In genomic region chr15:65877752-65878151, GRCh38 we compare ENCODE assay signal across 23 cellular contexts.
"Had no signal": no experiment of that assay in that cellular context is flagged by ENCODE, and none has a peak within 500 bp of the region (broad histone marks: within the 10 kb centered on the region; RNA-seq: fewer than 3 reads in every experiment).

No MANE protein-coding gene starts in this region.

- H3K27me3 Mint-ChIP-seq: activated CD8-positive, alpha-beta T cell treated with anti-CD3 and anti-CD28 coated beads for 36 hours; central memory CD8-positive, alpha-beta T cell; naive B cell had no signal

- H3K4me1 ChIP-seq: prostate gland had no signal

- H3K9me3 ChIP-seq: heart left ventricle, pancreas, prostate gland, upper lobe of left lung, vagina had no signal

- H3K27ac Mint-ChIP-seq: activated CD8-positive, alpha-beta T cell treated with anti-CD3 and anti-CD28 coated beads for 36 hours; activated T-helper 1 cell treated with anti-CD3 and anti-CD28 coated beads, Interleukin-12 subunit alpha, Interleukin-12 subunit beta, Interleukin-2, Interleukin-4 antibody, amounts not matched to agents 30 ng/mL and 10 ng/mL and 1 ng/mL, durations not matched to agents 14 hours and 24 hours and 36 hours; immature natural killer cell; mesothelial cell of epicardium had no signal

- H3K4me3 ChIP-seq: heart left ventricle, pancreas, prostate gland, upper lobe of left lung, vagina had no signal

- H3K4me3 Mint-ChIP-seq: activated CD8-positive, alpha-beta T cell treated with anti-CD3 and anti-CD28 coated beads for 36 hours; activated T-helper 1 cell treated with anti-CD3 and anti-CD28 coated beads, Interleukin-12 subunit alpha, Interleukin-12 subunit beta, Interleukin-2, Interleukin-4 antibody, amounts not matched to agents 30 ng/mL and 10 ng/mL and 1 ng/mL, durations not matched to agents 14 hours and 24 hours and 36 hours; central memory CD8-positive, alpha-beta T cell; immature natural killer cell; mesothelial cell of epicardium; naive B cell had no signal

- DNase-seq: activated CD4-positive, alpha-beta T cell treated with anti-CD3 and anti-CD28 coated beads for 48 hours; activated CD8-positive, alpha-beta T cell treated with anti-CD3 and anti-CD28 coated beads for 36 hours; activated gamma-delta T cell treated with Interleukin-2 at 50 U/mL for 16 hours; activated naive CD4-positive, alpha-beta T cell treated with anti-CD3 and anti-CD28 coated beads, Interleukin-2, amount 50 U/mL, for 16 hours; anterior cingulate cortex; dermis blood vessel endothelial cell; effector memory CD4-positive, alpha-beta T cell; foreskin fibroblast; heart left ventricle; hypothalamus; immature natural killer cell; naive B cell; pancreas; stimulated activated CD4-positive, alpha-beta T cell treated with anti-CD3 and anti-CD28 coated beads, Interleukin-15, amount 100 ng/mL, for 24 hours; stimulated activated naive CD4-positive, alpha-beta T cell treated with Interleukin-2 at 50 U/mL for 16 hours; T-helper 1 cell had no signal

- H3K9me3 Mint-ChIP-seq: activated CD8-positive, alpha-beta T cell treated with anti-CD3 and anti-CD28 coated beads for 36 hours; activated T-helper 1 cell treated with anti-CD3 and anti-CD28 coated beads, Interleukin-12 subunit alpha, Interleukin-12 subunit beta, Interleukin-2, Interleukin-4 antibody, amounts not matched to agents 30 ng/mL and 10 ng/mL and 1 ng/mL, durations not matched to agents 14 hours and 24 hours and 36 hours; central memory CD8-positive, alpha-beta T cell; immature natural killer cell; mesothelial cell of epicardium; naive B cell had no signal

- H3K27ac ChIP-seq: heart left ventricle, pancreas, prostate gland, upper lobe of left lung, vagina, VCaP had no signal

- H3K27me3 ChIP-seq: heart left ventricle, pancreas, upper lobe of left lung, vagina had no signal

- ATAC-seq: activated CD8-positive, alpha-beta T cell treated with anti-CD3 and anti-CD28 coated beads for 36 hours; heart left ventricle; pancreas had no signal
